ENCODE assay signal across 1 cellular context in the genomic region with DNA sequence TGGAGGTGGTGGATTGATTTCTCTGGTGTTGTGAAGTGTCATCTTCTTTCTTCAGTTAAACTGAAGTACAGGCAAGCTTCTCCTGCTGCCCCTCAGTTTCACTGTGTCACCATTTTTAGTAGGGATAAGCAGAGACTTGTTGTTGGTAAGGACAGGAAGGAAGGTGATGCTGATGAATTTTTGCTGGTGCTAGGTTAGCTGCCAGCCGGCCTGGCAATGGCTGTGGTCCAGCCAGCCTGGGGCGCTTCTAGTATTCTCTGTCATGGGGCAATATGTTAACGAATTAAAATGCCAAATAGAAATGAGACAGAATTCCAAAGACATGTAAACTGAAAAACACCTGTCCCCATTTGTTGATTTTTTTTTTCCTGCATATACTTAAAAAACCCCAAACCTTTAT.
TF ChIP-seq lines count a peak whose summit lies in the region.

No MANE protein-coding gene starts in this region.

TF ChIP-seq in GM23338, 12 proteins besides CTCF, POLR2A, EP300 and RAD21 (continued from another document):
- TF ChIP-seq NANOG (IDR thresholded peaks at IDR 0.05; ENCODE audit: borderline replicate concordance) (no peak), JUNB (IDR thresholded peaks at IDR 0.05; ENCODE audit: unreplicated experiment) (no peak)
- TF ChIP-seq, protein P1, sequence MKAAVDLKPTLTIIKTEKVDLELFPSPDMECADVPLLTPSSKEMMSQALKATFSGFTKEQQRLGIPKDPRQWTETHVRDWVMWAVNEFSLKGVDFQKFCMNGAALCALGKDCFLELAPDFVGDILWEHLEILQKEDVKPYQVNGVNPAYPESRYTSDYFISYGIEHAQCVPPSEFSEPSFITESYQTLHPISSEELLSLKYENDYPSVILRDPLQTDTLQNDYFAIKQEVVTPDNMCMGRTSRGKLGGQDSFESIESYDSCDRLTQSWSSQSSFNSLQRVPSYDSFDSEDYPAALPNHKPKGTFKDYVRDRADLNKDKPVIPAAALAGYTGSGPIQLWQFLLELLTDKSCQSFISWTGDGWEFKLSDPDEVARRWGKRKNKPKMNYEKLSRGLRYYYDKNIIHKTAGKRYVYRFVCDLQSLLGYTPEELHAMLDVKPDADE (IDR thresholded peaks at IDR 0.05), result no peak
- TF ChIP-seq, protein P2, sequence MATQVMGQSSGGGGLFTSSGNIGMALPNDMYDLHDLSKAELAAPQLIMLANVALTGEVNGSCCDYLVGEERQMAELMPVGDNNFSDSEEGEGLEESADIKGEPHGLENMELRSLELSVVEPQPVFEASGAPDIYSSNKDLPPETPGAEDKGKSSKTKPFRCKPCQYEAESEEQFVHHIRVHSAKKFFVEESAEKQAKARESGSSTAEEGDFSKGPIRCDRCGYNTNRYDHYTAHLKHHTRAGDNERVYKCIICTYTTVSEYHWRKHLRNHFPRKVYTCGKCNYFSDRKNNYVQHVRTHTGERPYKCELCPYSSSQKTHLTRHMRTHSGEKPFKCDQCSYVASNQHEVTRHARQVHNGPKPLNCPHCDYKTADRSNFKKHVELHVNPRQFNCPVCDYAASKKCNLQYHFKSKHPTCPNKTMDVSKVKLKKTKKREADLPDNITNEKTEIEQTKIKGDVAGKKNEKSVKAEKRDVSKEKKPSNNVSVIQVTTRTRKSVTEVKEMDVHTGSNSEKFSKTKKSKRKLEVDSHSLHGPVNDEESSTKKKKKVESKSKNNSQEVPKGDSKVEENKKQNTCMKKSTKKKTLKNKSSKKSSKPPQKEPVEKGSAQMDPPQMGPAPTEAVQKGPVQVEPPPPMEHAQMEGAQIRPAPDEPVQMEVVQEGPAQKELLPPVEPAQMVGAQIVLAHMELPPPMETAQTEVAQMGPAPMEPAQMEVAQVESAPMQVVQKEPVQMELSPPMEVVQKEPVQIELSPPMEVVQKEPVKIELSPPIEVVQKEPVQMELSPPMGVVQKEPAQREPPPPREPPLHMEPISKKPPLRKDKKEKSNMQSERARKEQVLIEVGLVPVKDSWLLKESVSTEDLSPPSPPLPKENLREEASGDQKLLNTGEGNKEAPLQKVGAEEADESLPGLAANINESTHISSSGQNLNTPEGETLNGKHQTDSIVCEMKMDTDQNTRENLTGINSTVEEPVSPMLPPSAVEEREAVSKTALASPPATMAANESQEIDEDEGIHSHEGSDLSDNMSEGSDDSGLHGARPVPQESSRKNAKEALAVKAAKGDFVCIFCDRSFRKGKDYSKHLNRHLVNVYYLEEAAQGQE (IDR thresholded peaks at IDR 0.05; ENCODE audit: unreplicated experiment), result no peak
TF ChIP-seq in GM23338: peak in this region for 0.
